24 cellular contexts compared by ENCODE assay signal in genomic region chr5:96489518-96489917, GRCh38.
"Had no signal": no experiment of that assay in that cellular context is flagged by ENCODE, and none has a peak within 500 bp of the region (broad histone marks: within the 10 kb centered on the region; RNA-seq: fewer than 3 reads in every experiment).

No MANE protein-coding gene starts in this region.

- H3K4me2 ChIP-seq: KMS-11, SK-N-SH had no signal

- H3K9ac ChIP-seq: KMS-11, SK-N-SH had no signal

- H3K9me3 ChIP-seq: SJSA1, SK-N-SH had no signal

- DNase-seq: Kasumi-1, MV-4-11, NCI-H1048, NCI-H1105, NCI-H1436 treated with DMSO at 0.1 percent for 48 hours, NCI-H1694, NCI-H187 treated with DMSO at 0.1 percent for 48 hours, NCI-H2029 treated with DMSO at 0.1 percent for 48 hours, NCI-H2171, NCI-H226, NCI-H446, NCI-H524, NCI-H526 treated with DMSO at 0.1 percent for 48 hours, NCI-H774, Right ventricle myocardium superior, RPMI8226, SIG-M5, SK-N-SH, SW 1271, T-cell had no signal

- H3K36me3 ChIP-seq: SJSA1 had no signal

- H3K4me3 ChIP-seq: K562, SJSA1 had no signal

- ATAC-seq: K562, T-cell had no signal

- H3K4me1 ChIP-seq: SJSA1 had no signal

- H3K27ac ChIP-seq: HL-60, KMS-11, SJSA1 had no signal
